ENCODE assay signal across 8 cellular contexts in the genomic region with DNA sequence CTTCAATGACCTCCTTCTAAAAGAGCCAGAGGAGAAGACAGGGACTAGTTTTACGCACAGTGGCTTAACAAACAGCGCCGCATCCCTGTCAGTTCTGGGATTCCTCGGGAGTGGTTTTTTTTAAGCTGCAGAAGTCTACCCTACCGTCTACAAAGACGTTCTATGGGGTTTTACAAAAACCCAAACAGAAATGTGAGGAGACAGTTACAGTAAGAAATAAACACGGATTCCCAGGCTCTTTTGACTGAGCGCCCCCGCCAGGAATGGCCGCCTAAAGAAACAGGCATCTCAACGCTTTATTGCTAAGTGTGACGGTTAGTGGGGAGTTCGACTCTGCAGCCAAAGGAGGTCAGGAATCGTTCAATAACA. TPM values are rescaled to one million over a fixed set of nuclear protein-coding genes. Genes with fewer than 3 reads are reported as not detected.
DNase-seq lines count a peak whose midpoint lies in the region; ATAC-seq and TF ChIP-seq lines count a peak whose summit lies in the region.

No MANE protein-coding gene starts in this region.

- peaks cover 37% of the 10 kb centered on the region for H3K4me1 Mint-ChIP-seq in activated CD8-positive, alpha-beta memory T cell treated with anti-CD3 and anti-CD28 coated beads, Interleukin-2, amount 10 ng/mL, durations not matched to agents 7 days and 5 days
- H3K4me1 Mint-ChIP-seq in T-cell = peaks cover 34 to 43% (median 41%) of the 10 kb centered on the region in 3 donors

- intact Hi-C loops in aorta (cut with DNase I) = loop anchor here (1.0 to 5.0 kb wide), 4 partner anchors 55 to 250 kb away; a partner anchor contains a TSS

- no peaks in the 10 kb centered on the region for H3K27me3 Mint-ChIP-seq in activated CD8-positive, alpha-beta memory T cell treated with anti-CD3 and anti-CD28 coated beads, Interleukin-2, amount 10 ng/mL, durations not matched to agents 7 days and 5 days
- H3K27me3 Mint-ChIP-seq in T-cell = no peaks in the 10 kb centered on the region

- H3K36me3 ChIP-seq in mucosa of rectum (ENCODE audit: control insufficient read depth in 2 of 2, insufficient read depth in 2 of 2, low read length in 2 of 2) = peaks cover 20 to 33% of the 10 kb centered on the region in 2 donors
- peaks cover 0 to 3% of the 10 kb centered on the region in 2 donors for H3K36me3 ChIP-seq in aorta (ENCODE audit: control insufficient read depth in 1 of 2, insufficient read depth in 2 of 2, low read length in 1 of 2)

- POLR2A ChIA-PET in T-cell (lab: Charles Lee) = interaction anchor here (0.5 to 0.6 kb wide), 2 partner anchors 15 to 57 kb away, joined by 3 to 4 read pairs; no protein-coding TSS in a partner anchor

- no peak for DNase-seq in activated CD8-positive, alpha-beta memory T cell treated with anti-CD3 and anti-CD28 coated beads, Interleukin-2, amount 10 ng/mL, durations not matched to agents 7 days and 5 days
- DNase-seq in activated CD8-positive, alpha-beta memory T cell treated with anti-CD3 and anti-CD28 coated beads, Interleukin-2, amount 50 U/mL, for 4 hours = no peak
- DNase-seq in HuH-7 (ENCODE audit: low spot score) = peak; percentile 5
- peak in 9 of 34 experiments; percentile 1 to 33 (median 8) for DNase-seq in T-cell
- no peak for DNase-seq in epithelial cell of proximal tubule (ENCODE audit: low read depth)
- no peak for DNase-seq in aorta

- peak; percentile 2 for ATAC-seq in activated CD8-positive, alpha-beta memory T cell treated with anti-CD3 and anti-CD28 coated beads, Interleukin-2, amount 10 ng/mL, durations not matched to agents 7 days and 5 days
- peak; percentile 23 for ATAC-seq in GM21576 (IDR thresholded peaks at IDR 0.05; ENCODE audit: unreplicated experiment)
- peak; percentile 37 to 44 (median 39) for ATAC-seq in T-cell (replicated peaks in 1 of 4)
- ATAC-seq in aorta (ENCODE audit: low FRiP score) = peak; percentile 33

- H3K4me3 Mint-ChIP-seq in activated CD8-positive, alpha-beta memory T cell treated with anti-CD3 and anti-CD28 coated beads, Interleukin-2, amount 10 ng/mL, durations not matched to agents 7 days and 5 days = peak overlapping the region; percentile 98
- H3K4me3 Mint-ChIP-seq in T-cell = peak overlapping the region; percentile 90 to 97 (median 96)

- CTCF ChIA-PET in activated CD8-positive, alpha-beta memory T cell treated with anti-CD3 and anti-CD28 coated beads, Interleukin-2, amount 10 ng/mL, durations not matched to agents 7 days and 5 days (lab: Charles Lee) = interaction anchor here (2.5 kb wide), 1 partner anchor 248 kb away, joined by 14 read pairs; no protein-coding TSS in a partner anchor
- CTCF ChIA-PET in T-cell (lab: Charles Lee) = interaction anchor here (0.5 to 1.8 kb wide), 4 partner anchors 11 to 248 kb away, joined by 3 to 8 read pairs (median 4); no protein-coding TSS in a partner anchor

- no peaks in the 10 kb centered on the region for H3K9me3 Mint-ChIP-seq in activated CD8-positive, alpha-beta memory T cell treated with anti-CD3 and anti-CD28 coated beads, Interleukin-2, amount 10 ng/mL, durations not matched to agents 7 days and 5 days (ENCODE audit: low read depth)
- no peaks in the 10 kb centered on the region for H3K9me3 Mint-ChIP-seq in T-cell

- TF ChIP-seq CTCF in epithelial cell of proximal tubule (conservative IDR thresholded peaks at IDR 0.05; ENCODE audit: low read depth, low read length) = peak; percentile 55

- H3K27ac ChIP-seq in mucosa of rectum (ENCODE audit: low read depth in 2 of 2, low read length in 2 of 2) = peak overlapping the region in 1 of 2 donors; percentile 56
- peak overlapping the region in 1 of 2 donors; percentile 67 for H3K27ac ChIP-seq in aorta (ENCODE audit: low read depth in 1 of 2, low read length in 2 of 2)

- peak overlapping the region; percentile 99 for H3K27ac Mint-ChIP-seq in activated CD8-positive, alpha-beta memory T cell treated with anti-CD3 and anti-CD28 coated beads, Interleukin-2, amount 10 ng/mL, durations not matched to agents 7 days and 5 days
- peak overlapping the region; percentile 90 to 95 for H3K27ac Mint-ChIP-seq in T-cell

- no peaks in the 10 kb centered on the region for H3K9me3 ChIP-seq in mucosa of rectum (ENCODE audit: control insufficient read depth in 2 of 2, low read length in 2 of 2)
- no peaks in the 10 kb centered on the region for H3K9me3 ChIP-seq in aorta (ENCODE audit: control insufficient read depth, low read length)

- H3K9ac ChIP-seq in mucosa of rectum (ENCODE audit: low read depth in 1 of 2, low read length in 2 of 2) = peak overlapping the region; percentile 67 to 85

- no peaks in the 10 kb centered on the region for H3K27me3 ChIP-seq in mucosa of rectum (ENCODE audit: control insufficient read depth in 2 of 2, insufficient read depth in 2 of 2, low read length in 2 of 2)
- no peaks in the 10 kb centered on the region for H3K27me3 ChIP-seq in aorta (ENCODE audit: control insufficient read depth in 1 of 2, insufficient read depth in 2 of 2, low read length in 1 of 2)

- WGBS in aorta, 2 donors = 0% methylated on average over 14 of the region's 14 CpGs

- H3K4me1 ChIP-seq in mucosa of rectum (ENCODE audit: control insufficient read depth in 2 of 2, insufficient read depth in 2 of 2, low read length in 2 of 2) (peaks cover 13 to 25% of the 10 kb centered on the region in 2 donors), aorta (ENCODE audit: control insufficient read depth in 1 of 2, insufficient read depth in 2 of 2, low read length in 2 of 2) (peaks cover 4 to 15% of the 10 kb centered on the region in 2 donors)

- H3K4me3 ChIP-seq in epithelial cell of proximal tubule (ENCODE audit: low read depth, low read length) = peak overlapping the region; percentile 99
- H3K4me3 ChIP-seq in mucosa of rectum (ENCODE audit: low read length in 2 of 2) = peak overlapping the region; percentile 75 to 95
- H3K4me3 ChIP-seq in aorta (ENCODE audit: low read length in 2 of 2) = peak overlapping the region; percentile 95 to 99

- H3K36me3 Mint-ChIP-seq in activated CD8-positive, alpha-beta memory T cell treated with anti-CD3 and anti-CD28 coated beads, Interleukin-2, amount 10 ng/mL, durations not matched to agents 7 days and 5 days = peaks cover 20% of the 10 kb centered on the region
- H3K36me3 Mint-ChIP-seq in T-cell = peaks cover 21% of the 10 kb centered on the region

RNA-seq across cellular contexts. Expression of a gene that starts 0.5 kb away (rescaled TPM):
- 10 to 100 TPM; 12.3 to 19.6 TPM for total RNA-seq in activated CD8-positive, alpha-beta memory T cell treated with anti-CD3 and anti-CD28 coated beads, Interleukin-2, amount 10 ng/mL, durations not matched to agents 7 days and 5 days
- total RNA-seq in T-cell (10 to 100 TPM in 4 of 5 donors, 1 to 10 TPM in 1; 9.1 to 20.2 (median 17.9) TPM), epithelial cell of proximal tubule (7.3 and 12.0 TPM in 2 replicates), aorta (10 to 100 TPM in 1 of 2 donors, 1 to 10 TPM in 1; 7.4 to 12.6 TPM)
- polyA plus RNA-seq in aorta = 1 to 10 TPM; 4.6 to 7.2 TPM

RNA-seq across cellular contexts. Expression of a gene that starts 0.6 kb away (rescaled TPM):
- 10 to 100 TPM; 91.8 to 94.5 TPM for total RNA-seq in activated CD8-positive, alpha-beta memory T cell treated with anti-CD3 and anti-CD28 coated beads, Interleukin-2, amount 10 ng/mL, durations not matched to agents 7 days and 5 days
- 10 to 100 TPM; 32.2 to 45.8 (median 40.3) TPM for total RNA-seq in T-cell
- total RNA-seq in epithelial cell of proximal tubule = 352 and 491 TPM in 2 replicates
- total RNA-seq in aorta = 10 to 100 TPM; 57.3 to 84.4 TPM
- polyA plus RNA-seq in aorta = 100 to 1,000 TPM; 238 to 453 TPM

RNA-seq across cellular contexts. Expression of a gene that starts 53.6 kb away (rescaled TPM):
- total RNA-seq in activated CD8-positive, alpha-beta memory T cell treated with anti-CD3 and anti-CD28 coated beads, Interleukin-2, amount 10 ng/mL, durations not matched to agents 7 days and 5 days = 100 to 1,000 TPM; 103 to 112 TPM
- 10 to 100 TPM; 83.5 to 94.1 (median 91.7) TPM for total RNA-seq in T-cell
- total RNA-seq in epithelial cell of proximal tubule = 58.2 and 62.0 TPM in 2 replicates
- total RNA-seq in aorta = 10 to 100 TPM; 51.4 to 60.5 TPM
- 10 to 100 TPM; 57.6 to 60.5 TPM for polyA plus RNA-seq in aorta
